Comparison of ENCODE assay signal across 13 cellular contexts in the genomic region with DNA sequence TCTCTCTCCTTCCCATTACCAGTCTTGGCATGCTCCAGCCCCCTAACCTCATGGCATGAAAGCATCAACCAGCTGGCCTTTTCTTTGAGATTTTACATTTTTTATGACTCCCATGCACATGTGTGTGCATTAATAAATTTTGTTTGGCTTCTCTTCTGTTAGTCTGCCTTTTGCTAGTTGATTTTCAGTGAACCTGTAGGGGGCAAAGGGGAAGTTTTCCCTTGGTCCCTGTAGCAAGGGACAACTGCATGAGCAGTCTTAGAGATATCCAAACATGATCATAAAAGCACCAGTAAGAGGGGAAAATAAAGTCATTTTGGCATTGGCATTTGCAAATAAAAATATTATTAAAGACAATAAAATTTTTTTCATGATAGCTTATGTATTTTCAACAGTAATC.
A peak's percentile ranks its signal among the peaks of the same experiment; 100 is the strongest.
DNase-seq lines count a peak whose midpoint lies in the region; ATAC-seq and TF ChIP-seq lines count a peak whose summit lies in the region.
"Had no signal": no experiment of that assay in that cellular context is flagged by ENCODE, and none has a peak within 500 bp of the region (broad histone marks: within the 10 kb centered on the region; RNA-seq: fewer than 3 reads in every experiment).

No MANE protein-coding gene starts in this region.

- peak; percentile 17 for DNase-seq in SK-N-DZ (ENCODE audit: low spot score)
- DNase-seq in activated CD8-positive, alpha-beta memory T cell treated with anti-CD3 and anti-CD28 coated beads, Interleukin-2, amount 50 U/mL, for 48 hours, result no peak
- DNase-seq in CD4-positive, alpha-beta T cell, result no peak
- DNase-seq in naive thymus-derived CD8-positive, alpha-beta T cell, result no peak
- DNase-seq: immature natural killer cell, NCI-H446 treated with DMSO at 0.1 percent for 48 hours, T1000, upper lobe of left lung had no signal

- H3K4me1 Mint-ChIP-seq in nephron, result peaks cover 5% of the 10 kb centered on the region
- H3K4me1 Mint-ChIP-seq in CD4-positive, alpha-beta T cell (ENCODE audit: low read depth), result no peaks in the 10 kb centered on the region
- H3K4me1 Mint-ChIP-seq in naive thymus-derived CD8-positive, alpha-beta T cell, result no peaks in the 10 kb centered on the region
- H3K4me1 Mint-ChIP-seq: activated T-helper 17 cell treated with anti-CD3 and anti-CD28 coated beads, Interleukin-2, amount 50 U/mL, for 72 hours; immature natural killer cell had no signal

- no peaks in the 10 kb centered on the region for H3K27me3 Mint-ChIP-seq in nephron (ENCODE audit: low read depth)
- no peaks in the 10 kb centered on the region for H3K27me3 Mint-ChIP-seq in CD4-positive, alpha-beta T cell
- no peaks in the 10 kb centered on the region for H3K27me3 Mint-ChIP-seq in naive thymus-derived CD8-positive, alpha-beta T cell
- H3K27me3 Mint-ChIP-seq: activated T-helper 17 cell treated with anti-CD3 and anti-CD28 coated beads, Interleukin-2, amount 50 U/mL, for 72 hours had no signal

- H3K27me3 ChIP-seq in CD4-positive, alpha-beta T cell (ENCODE audit: control insufficient read depth, insufficient read depth, low read length), result no peaks in the 10 kb centered on the region
- H3K27me3 ChIP-seq: upper lobe of left lung had no signal

- H3K4me3 Mint-ChIP-seq in nephron, result no peak overlapping the region
- no peak overlapping the region for H3K4me3 Mint-ChIP-seq in CD4-positive, alpha-beta T cell
- H3K4me3 Mint-ChIP-seq in naive thymus-derived CD8-positive, alpha-beta T cell, result no peak overlapping the region
- H3K4me3 Mint-ChIP-seq: activated T-helper 17 cell treated with anti-CD3 and anti-CD28 coated beads, Interleukin-2, amount 50 U/mL, for 72 hours; immature natural killer cell had no signal

- peaks cover 20% of the 10 kb centered on the region for H3K9me3 Mint-ChIP-seq in nephron
- no peaks in the 10 kb centered on the region for H3K9me3 Mint-ChIP-seq in CD4-positive, alpha-beta T cell
- H3K9me3 Mint-ChIP-seq in naive thymus-derived CD8-positive, alpha-beta T cell, result peaks cover 0 to 9% (median 3%) of the 10 kb centered on the region in 9 donors
- H3K9me3 Mint-ChIP-seq: activated T-helper 17 cell treated with anti-CD3 and anti-CD28 coated beads, Interleukin-2, amount 50 U/mL, for 72 hours; immature natural killer cell had no signal

- POLR2A ChIA-PET in CD4-positive, alpha-beta T cell (lab: Charles Lee), result no interaction called here
- POLR2A ChIA-PET in naive thymus-derived CD8-positive, alpha-beta T cell (lab: Charles Lee), result no interaction called here

- H3K9me3 ChIP-seq in CD4-positive, alpha-beta T cell (ENCODE audit: control insufficient read depth, low read length), result no peaks in the 10 kb centered on the region
- H3K9me3 ChIP-seq: upper lobe of left lung had no signal

- ATAC-seq in GM18907 (IDR thresholded peaks at IDR 0.05; ENCODE audit: unreplicated experiment) (peak; percentile 59), HG02623 (IDR thresholded peaks at IDR 0.05; ENCODE audit: unreplicated experiment) (peak; percentile 14), GM19452 (IDR thresholded peaks at IDR 0.05; ENCODE audit: unreplicated experiment) (no peak)
- ATAC-seq in CD4-positive, alpha-beta T cell (ENCODE audit: poor library complexity), result no peak
- ATAC-seq in naive thymus-derived CD8-positive, alpha-beta T cell, result no peak
- ATAC-seq: activated T-helper 17 cell treated with anti-CD3 and anti-CD28 coated beads, Interleukin-2, amount 50 U/mL, for 72 hours had no signal

- H3K27ac ChIP-seq in CD4-positive, alpha-beta T cell (ENCODE audit: low read depth, low read length), result no peak overlapping the region
- H3K27ac ChIP-seq: upper lobe of left lung had no signal

- intact Hi-C loops in CD4-positive, alpha-beta T cell (cut with DNase I, micrococcal nuclease), result no loop called here

- TF ChIP-seq CTCF in nephron (IDR thresholded peaks at IDR 0.05; ENCODE audit: unreplicated experiment in 3 of 3), result peak in 2 of 3 experiments; percentile 26 to 39
- no peak for TF ChIP-seq CTCF in CD4-positive, alpha-beta T cell (IDR thresholded peaks at IDR 0.05)

- CTCF ChIA-PET in CD4-positive, alpha-beta T cell (lab: Charles Lee), result interaction anchor here (1.2 kb wide), 1 partner anchor 215 kb away, joined by 5 read pairs; no protein-coding TSS in a partner anchor

- H3K27ac Mint-ChIP-seq in nephron, result peak overlapping the region; percentile 75 to 89 (median 75)
- no peak overlapping the region for H3K27ac Mint-ChIP-seq in CD4-positive, alpha-beta T cell
- H3K27ac Mint-ChIP-seq in naive thymus-derived CD8-positive, alpha-beta T cell, result no peak overlapping the region
- H3K27ac Mint-ChIP-seq: activated T-helper 17 cell treated with anti-CD3 and anti-CD28 coated beads, Interleukin-2, amount 50 U/mL, for 72 hours; immature natural killer cell had no signal

- no peaks in the 10 kb centered on the region for H3K36me3 Mint-ChIP-seq in nephron (ENCODE audit: low read depth)
- H3K36me3 Mint-ChIP-seq in CD4-positive, alpha-beta T cell (ENCODE audit: low read depth), result no peaks in the 10 kb centered on the region
- H3K36me3 Mint-ChIP-seq in naive thymus-derived CD8-positive, alpha-beta T cell, result peaks cover 0 to 9% (median 0%) of the 10 kb centered on the region in 3 donors
- H3K36me3 Mint-ChIP-seq: immature natural killer cell had no signal

Comparison
In these comparisons a context has a peak if more than half of its experiments do, and no peak if none do; other contexts are left out.
1. ATAC-seq: peak in GM18907 (single experiment) and HG02623 (single experiment); none in GM19452 (single experiment), CD4-positive, alpha-beta T cell (single experiment) and naive thymus-derived CD8-positive, alpha-beta T cell (0 of 2).
2. H3K27ac Mint-ChIP-seq: peak in nephron (3 of 3); none in CD4-positive, alpha-beta T cell (single experiment) and naive thymus-derived CD8-positive, alpha-beta T cell (0 of 10).